Comparison of ENCODE assay signal across 1 cellular context in the genomic region with DNA sequence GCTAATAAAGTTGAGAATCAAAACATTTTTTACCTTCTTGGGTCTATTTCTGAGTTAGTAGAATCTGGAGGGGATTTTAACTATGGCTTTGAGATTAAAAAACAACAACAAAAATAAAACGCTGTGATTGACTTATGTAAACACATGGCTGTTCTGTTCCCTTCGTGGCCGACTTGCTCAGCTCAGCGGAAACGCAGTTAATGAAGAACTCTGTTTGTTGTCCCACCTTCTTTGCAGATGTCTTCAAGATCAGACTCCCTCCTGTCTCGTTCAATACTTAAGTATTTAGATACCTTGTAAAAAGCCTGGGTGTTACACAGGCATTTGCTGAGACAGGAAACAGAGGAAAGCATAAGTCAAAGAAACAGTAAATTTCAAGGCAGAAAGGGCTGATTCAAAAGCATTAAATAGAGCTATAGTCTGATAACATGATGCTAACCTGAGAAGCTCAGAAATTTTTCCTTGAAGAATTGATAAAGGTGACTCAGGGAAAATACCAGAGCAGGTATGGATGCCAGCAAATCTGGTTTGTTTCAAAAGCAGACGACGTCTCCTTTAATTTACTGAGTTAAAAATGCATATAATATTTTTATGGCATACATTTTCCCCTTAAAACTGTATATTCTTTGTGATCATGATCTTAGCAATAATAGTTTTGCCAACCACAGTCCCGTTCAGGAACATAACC.
TF ChIP-seq lines count a peak whose summit lies in the region.

No MANE protein-coding gene starts in this region.

TF ChIP-seq in K562, 482 proteins besides CTCF, POLR2A, EP300 and RAD21 (continued from another document):
- TF ChIP-seq, protein P1, sequence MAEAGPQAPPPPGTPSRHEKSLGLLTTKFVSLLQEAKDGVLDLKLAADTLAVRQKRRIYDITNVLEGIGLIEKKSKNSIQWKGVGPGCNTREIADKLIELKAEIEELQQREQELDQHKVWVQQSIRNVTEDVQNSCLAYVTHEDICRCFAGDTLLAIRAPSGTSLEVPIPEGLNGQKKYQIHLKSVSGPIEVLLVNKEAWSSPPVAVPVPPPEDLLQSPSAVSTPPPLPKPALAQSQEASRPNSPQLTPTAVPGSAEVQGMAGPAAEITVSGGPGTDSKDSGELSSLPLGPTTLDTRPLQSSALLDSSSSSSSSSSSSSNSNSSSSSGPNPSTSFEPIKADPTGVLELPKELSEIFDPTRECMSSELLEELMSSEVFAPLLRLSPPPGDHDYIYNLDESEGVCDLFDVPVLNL (CRISPR knock-in tag; IDR thresholded peaks at IDR 0.05; ENCODE audit: low read depth) = no peak
